ENCODE assay signal across 11 cellular contexts in the genomic region with DNA sequence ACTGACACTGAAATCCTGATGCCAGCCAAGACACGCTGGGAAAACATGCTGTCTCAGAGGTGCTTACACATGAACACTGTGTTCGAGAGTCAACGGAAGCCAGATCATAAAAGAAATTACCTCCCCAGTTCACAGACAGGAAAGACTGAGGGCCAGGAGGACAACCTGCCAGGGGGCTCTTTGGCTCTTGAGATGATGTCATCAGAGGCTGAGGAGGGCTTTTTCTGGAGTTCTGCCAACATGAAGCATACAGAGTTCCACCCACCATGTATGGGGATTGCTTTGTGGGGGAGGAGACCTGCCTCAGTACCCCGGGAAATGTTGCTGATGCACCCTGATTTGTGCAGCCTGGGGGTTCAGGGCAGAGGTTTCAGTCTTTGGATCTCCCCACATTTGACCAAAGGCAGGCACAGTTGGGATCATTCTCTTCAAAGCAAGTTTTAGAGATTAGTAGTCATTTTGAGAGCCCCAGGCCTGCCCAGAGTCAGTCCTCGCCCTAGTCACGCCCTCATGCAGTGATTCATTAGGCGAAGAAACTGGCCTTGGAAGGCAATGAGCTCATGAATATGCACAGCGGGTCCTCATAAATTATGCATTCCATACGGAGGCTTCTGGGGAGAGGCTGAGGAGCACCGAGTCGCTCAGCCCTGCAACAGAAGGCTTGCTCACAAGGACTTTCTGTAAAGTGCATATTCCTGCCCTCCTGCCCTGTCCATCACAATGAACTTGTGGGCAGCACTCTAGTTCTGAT. TPM values are rescaled to one million over a fixed set of nuclear protein-coding genes. Genes with fewer than 3 reads are reported as not detected.
A peak's percentile ranks its signal among the peaks of the same experiment; 100 is the strongest.
DNase-seq lines count a peak whose midpoint lies in the region; ATAC-seq, FAIRE-seq and TF ChIP-seq lines count a peak whose summit lies in the region.
"Had no signal": no experiment of that assay in that cellular context is flagged by ENCODE, and none has a peak within 500 bp of the region (broad histone marks: within the 10 kb centered on the region; RNA-seq: fewer than 3 reads in every experiment).

No MANE protein-coding gene starts in this region.

- FAIRE-seq in K562 (lab: Jason Lieb, UNC), result no peak

- peaks cover 3 to 68% of the 10 kb centered on the region in 2 experiments; a peak in 4 of 5 replicates for H3K27me3 ChIP-seq in K562 (ENCODE audit: control insufficient read depth in 2 of 2, insufficient read depth in 2 of 2, low read length in 2 of 2)
- no peaks in the 10 kb centered on the region for H3K27me3 ChIP-seq in upper lobe of right lung
- H3K27me3 ChIP-seq: dorsolateral prefrontal cortex had no signal

- peak; percentile 83 for ATAC-seq in K562
- no peak for ATAC-seq in upper lobe of right lung

- BruUV-seq in K562 (replicated peaks; lab: Mats Ljungman, UMichigan), result no TSS peak

- no peaks in the 10 kb centered on the region; a peak in 1 of 5 replicates for H3K4me1 ChIP-seq in K562 (replicated peaks in 1 of 2; ENCODE audit: control insufficient read depth in 2 of 2, insufficient read depth in 2 of 2, low read length in 2 of 2)
- H3K4me1 ChIP-seq in upper lobe of right lung, result peaks cover 22% of the 10 kb centered on the region

- H3K36me3 ChIP-seq in K562 (ENCODE audit: control insufficient read depth, insufficient read depth, low read length) (no peaks in the 10 kb centered on the region), upper lobe of right lung (no peaks in the 10 kb centered on the region)

- no peak for TF ChIP-seq POLR2A in K562 (conservative IDR thresholded peaks at IDR 0.05)

- peak overlapping the region; percentile 75 for H3K4me3 Mint-ChIP-seq in HFFc6

- H3K4me2 ChIP-seq in K562 (ENCODE audit: insufficient read depth, low read length), result no peak overlapping the region

- under 1% methylated on average over 11 of the region's 11 CpGs for WGBS in K562 (ENCODE audit: insufficient coverage, low coverage, missing lambda C conversion rate)

- no peaks in the 10 kb centered on the region for H3K9me1 ChIP-seq in K562 (ENCODE audit: control insufficient read depth, insufficient read depth, low read length)

- intact Hi-C loops in K562 (cut with micrococcal nuclease), result no loop called here
- intact Hi-C loops in upper lobe of right lung (cut with DNase I), result no loop called here

- no peak for TF ChIP-seq EP300 in K562 (IDR thresholded peaks at IDR 0.05; ENCODE audit: low read length)

- in situ Hi-C loops in K562 (cut with MboI), result no loop called here
- in situ Hi-C loops in GM13976 (cut with MboI; ENCODE audit: low sequenced_read_pairs, unreplicated experiment), result no loop called here

- peak overlapping the region; percentile 97 for H3K27ac Mint-ChIP-seq in HFFc6

- no peaks in the 10 kb centered on the region for H3K27me3 Mint-ChIP-seq in HFFc6 (ENCODE audit: insufficient read depth)

- H2AFZ ChIP-seq in K562 (ENCODE audit: low read depth, low read length), result no peak overlapping the region

- DNase-seq in A172 (ENCODE audit: low spot score) (peak; percentile 84), HFFc6 (peak; percentile 98), K562 (ENCODE audit: extremely low read depth in 1 of 4, low spot score in 3 of 4) (no peak), kidney tubule cell (ENCODE audit: low spot score) (peak; percentile 87), upper lobe of right lung (no peak), GM13976 (ENCODE audit: low spot score) (no peak)
- DNase-seq in effector CD8-positive, alpha-beta T cell (lab: John Stamatoyannopoulos, UW), result no peak
- no peak for DNase-seq in stimulated activated CD4-positive, alpha-beta T cell treated with anti-CD3 and anti-CD28 coated beads, Interleukin-2, amount 100 ng/mL, for 24 hours
- DNase-seq: activated CD4-positive, alpha-beta T cell treated with anti-CD3 and anti-CD28 coated beads for 1 hour; NCI-H2029 treated with DMSO at 0.1 percent for 48 hours had no signal

- CTCF ChIA-PET in K562 (lab: Yijun Ruan, JAX; ENCODE audit: low intra/inter-chr PET ratio), result no interaction called here

- POLR2A ChIA-PET in K562 (lab: Yijun Ruan, JAX), result interaction anchor here (0.6 to 0.7 kb wide), 2 partner anchors 34 to 85 kb away, joined by 3 read pairs; no protein-coding TSS in a partner anchor

- H3K36me3 Mint-ChIP-seq in HFFc6 (ENCODE audit: low read depth), result no peaks in the 10 kb centered on the region

- H3K4me3 ChIP-seq in K562 (no peak overlapping the region), upper lobe of right lung (no peak overlapping the region)
- H3K4me3 ChIP-seq: dorsolateral prefrontal cortex had no signal

- H3K9me3 Mint-ChIP-seq in HFFc6, result no peaks in the 10 kb centered on the region

- H4K20me1 ChIP-seq in K562 (replicated peaks; ENCODE audit: control insufficient read depth, insufficient read depth, low read length), result no peaks in the 10 kb centered on the region; the same call in 1 of the 2 replicates

- TF ChIP-seq RAD21 in K562 (CRISPR knock-in tag; conservative IDR thresholded peaks at IDR 0.05 in 1 of 2, IDR thresholded peaks at IDR 0.05 in 1 of 2), result no peak

- no peak overlapping the region for H3K27ac ChIP-seq in K562 (ENCODE audit: extremely low read depth, low read depth, low read length)
- no peak overlapping the region for H3K27ac ChIP-seq in upper lobe of right lung
- H3K27ac ChIP-seq: dorsolateral prefrontal cortex had no signal

- no peak for TF ChIP-seq CTCF in HFFc6 (IDR thresholded peaks at IDR 0.05)
- no peak for TF ChIP-seq CTCF in K562 (IDR thresholded peaks at IDR 0.05 in 2 of 3, conservative IDR thresholded peaks at IDR 0.05 in 1 of 3; ENCODE audit: insufficient read depth in 2 of 3, low read depth in 1 of 3, low read length in 3 of 3)
- TF ChIP-seq CTCF in upper lobe of right lung (IDR thresholded peaks at IDR 0.05), result no peak
- no peak for TF ChIP-seq CTCF in GM13976 (IDR thresholded peaks at IDR 0.05; ENCODE audit: borderline replicate concordance, control extremely low read depth, extremely low read depth, insufficient read depth, missing control alignments)

- no peaks in the 10 kb centered on the region for H3K79me2 ChIP-seq in K562 (ENCODE audit: control insufficient read depth, insufficient read depth, low read length)

- peaks cover 60% of the 10 kb centered on the region for H3K4me1 Mint-ChIP-seq in HFFc6 (ENCODE audit: low read depth)

- H3K9ac ChIP-seq in K562 (ENCODE audit: insufficient read depth in 1 of 2, low read depth in 2 of 2, low read length in 2 of 2), result no peak overlapping the region

- H3K9me3 ChIP-seq in K562 (replicated peaks; ENCODE audit: control insufficient read depth, insufficient read depth, low read depth, low read length) (no peaks in the 10 kb centered on the region), upper lobe of right lung (no peaks in the 10 kb centered on the region)

TF ChIP-seq in K562, 482 proteins besides CTCF, POLR2A, EP300 and RAD21:
- TF ChIP-seq, protein P1, sequence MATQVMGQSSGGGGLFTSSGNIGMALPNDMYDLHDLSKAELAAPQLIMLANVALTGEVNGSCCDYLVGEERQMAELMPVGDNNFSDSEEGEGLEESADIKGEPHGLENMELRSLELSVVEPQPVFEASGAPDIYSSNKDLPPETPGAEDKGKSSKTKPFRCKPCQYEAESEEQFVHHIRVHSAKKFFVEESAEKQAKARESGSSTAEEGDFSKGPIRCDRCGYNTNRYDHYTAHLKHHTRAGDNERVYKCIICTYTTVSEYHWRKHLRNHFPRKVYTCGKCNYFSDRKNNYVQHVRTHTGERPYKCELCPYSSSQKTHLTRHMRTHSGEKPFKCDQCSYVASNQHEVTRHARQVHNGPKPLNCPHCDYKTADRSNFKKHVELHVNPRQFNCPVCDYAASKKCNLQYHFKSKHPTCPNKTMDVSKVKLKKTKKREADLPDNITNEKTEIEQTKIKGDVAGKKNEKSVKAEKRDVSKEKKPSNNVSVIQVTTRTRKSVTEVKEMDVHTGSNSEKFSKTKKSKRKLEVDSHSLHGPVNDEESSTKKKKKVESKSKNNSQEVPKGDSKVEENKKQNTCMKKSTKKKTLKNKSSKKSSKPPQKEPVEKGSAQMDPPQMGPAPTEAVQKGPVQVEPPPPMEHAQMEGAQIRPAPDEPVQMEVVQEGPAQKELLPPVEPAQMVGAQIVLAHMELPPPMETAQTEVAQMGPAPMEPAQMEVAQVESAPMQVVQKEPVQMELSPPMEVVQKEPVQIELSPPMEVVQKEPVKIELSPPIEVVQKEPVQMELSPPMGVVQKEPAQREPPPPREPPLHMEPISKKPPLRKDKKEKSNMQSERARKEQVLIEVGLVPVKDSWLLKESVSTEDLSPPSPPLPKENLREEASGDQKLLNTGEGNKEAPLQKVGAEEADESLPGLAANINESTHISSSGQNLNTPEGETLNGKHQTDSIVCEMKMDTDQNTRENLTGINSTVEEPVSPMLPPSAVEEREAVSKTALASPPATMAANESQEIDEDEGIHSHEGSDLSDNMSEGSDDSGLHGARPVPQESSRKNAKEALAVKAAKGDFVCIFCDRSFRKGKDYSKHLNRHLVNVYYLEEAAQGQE (CRISPR knock-in tag; IDR thresholded peaks at IDR 0.05; ENCODE audit: low read depth), result no peak
TF ChIP-seq in K562: peak in this region for 0.

RNA-seq across cellular contexts. Expression of a gene that starts 34.9 kb away (rescaled TPM):
- 6.9 and 12.7 TPM in 2 replicates for total RNA-seq in A172 (2014; rRNA removed; shearing (Covaris generic))
- 10 to 100 TPM; 13.2 to 27.6 (median 22.2) TPM for total RNA-seq in HFFc6 (2021; fragmentation: NEBNext Ultra II Directional; extraction: Animal tissue kit (Norgen Biotek cat#: 25700))
- total RNA-seq in K562 (2011; cell fraction: chromatin; rRNA removed; ENCODE audit: low replicate concordance), result 0.35 and 0.67 TPM in 2 replicates
- 0.66 TPM in 1 of 2 replicates, not detected in the other for total RNA-seq in K562 (2011; cell fraction: nucleolus; rRNA removed)
- total RNA-seq in K562 (2011; cell fraction: nucleoplasm; rRNA removed), result 0.31 and 0.73 TPM in 2 replicates
- total RNA-seq in K562 (2014; rRNA removed) (0.12 TPM in 1 of 2 replicates, not detected in the other), K562 (2014; rRNA removed; fragmentation: Illumina TruSeq; extraction: Trizol) (0.13 and 0.29 TPM in 2 replicates), K562 (2015; rRNA removed; fragmentation: Illumina TruSeq; extraction: Trizol) (0.11 and 0.14 TPM in 2 replicates), K562 (2021) (0.25 and 0.35 TPM in 2 replicates), upper lobe of right lung (42.2 TPM)
- polyA plus RNA-seq in K562 (2011; rRNA removed) (0.07 and 0.16 TPM in 2 replicates), K562 (2014; fragmentation: Illumina TruSeq; extraction: Trizol) (0.06 and 0.07 TPM in 2 replicates), K562 (2014; fragmentation: Nextera tagmentation; extraction: Ambion mirVana) (under 1 TPM in 1 of 2 experiments, not detected in 1; 0.01 TPM), K562 (2014; rRNA removed) (0.03 and 0.77 TPM in 2 replicates)
- 0.01 and 0.38 TPM in 2 replicates for polyA plus RNA-seq in K562 (2011; cell fraction: cytosol; rRNA removed)
- 0.34 TPM in 2 replicates for polyA plus RNA-seq in K562 (2011; cell fraction: nucleus; rRNA removed)
- polyA plus RNA-seq in K562 (2012), result 0.05 and 0.39 TPM in 2 replicates
- polyA minus RNA-seq in K562 (2011; rRNA and poly(A)+ RNA removed), result 1.0 TPM in 1 of 2 replicates, not detected in the other
- 1.8 TPM in 1 of 2 replicates, not detected in the other for polyA minus RNA-seq in K562 (2011; cell fraction: cytosol; rRNA and poly(A)+ RNA removed)
- polyA minus RNA-seq in K562 (2011; cell fraction: nucleus; rRNA and poly(A)+ RNA removed), result 0.56 and 0.94 TPM in 2 replicates

Comparison
In these comparisons a context has a peak if more than half of its experiments do, and no peak if none do; other contexts are left out.
1. DNase-seq: peak in A172 (single experiment), HFFc6 (single experiment) and kidney tubule cell (single experiment); none in K562 (0 of 4), upper lobe of right lung (single experiment), effector CD8-positive, alpha-beta T cell (single experiment), stimulated activated CD4-positive, alpha-beta T cell treated with anti-CD3 and anti-CD28 coated beads, Interleukin-2, amount 100 ng/mL, for 24 hours (0 of 2) and GM13976 (single experiment).